8 cellular contexts compared by ENCODE assay signal in the genomic region with DNA sequence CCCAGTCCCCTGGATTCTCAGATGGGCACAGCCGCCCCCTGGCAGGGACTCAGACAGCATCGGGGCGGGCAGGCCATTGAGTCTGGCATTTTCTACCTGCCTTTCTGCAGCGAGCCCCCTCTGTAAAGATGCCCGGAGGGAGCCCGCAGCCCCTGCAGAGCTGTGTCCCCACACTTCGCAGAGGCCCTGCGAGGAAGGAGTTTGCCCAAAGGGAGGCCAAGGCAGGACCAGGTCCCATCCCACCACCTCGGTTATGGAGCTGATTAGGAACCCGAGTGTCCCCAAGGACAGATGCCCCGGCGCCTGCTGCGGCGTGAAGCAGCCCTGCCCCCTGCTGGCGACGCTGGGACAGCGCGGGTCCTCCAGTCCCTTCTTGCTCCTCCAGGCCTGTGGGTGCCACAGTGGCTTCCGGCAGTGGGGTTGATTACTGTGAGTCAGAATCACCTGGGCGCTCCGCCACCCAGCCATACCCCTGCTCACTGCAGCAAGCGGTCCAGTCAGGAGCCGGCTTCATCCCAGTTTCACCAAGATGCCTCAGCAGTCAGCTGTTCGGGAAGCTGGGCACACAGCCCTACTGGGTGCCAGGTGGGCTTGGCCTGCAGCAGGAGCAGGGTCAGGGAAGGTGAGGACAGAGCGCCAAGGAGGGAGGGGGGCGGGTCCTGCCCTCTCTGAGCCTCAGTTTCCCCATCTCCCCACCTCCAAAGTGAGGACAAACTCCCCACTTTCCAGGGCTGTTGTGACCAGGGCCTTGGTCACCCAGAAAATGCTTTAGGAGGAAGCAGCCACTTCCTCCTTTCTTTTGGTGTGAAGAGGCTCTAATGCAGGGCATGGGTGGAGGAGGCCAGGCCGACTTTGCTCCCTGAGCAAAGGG.
A peak's percentile ranks its signal among the peaks of the same experiment; 100 is the strongest.
DNase-seq lines count a peak whose midpoint lies in the region; ATAC-seq and TF ChIP-seq lines count a peak whose summit lies in the region.

No MANE protein-coding gene starts in this region.

- H3K36me3 Mint-ChIP-seq in brain: no peaks in the 10 kb centered on the region

- H3K4me1 Mint-ChIP-seq in brain: peaks cover 52% of the 10 kb centered on the region

- H3K27ac Mint-ChIP-seq in brain: peak overlapping the region in 3 of 5 experiments; percentile 21 to 74 (median 50)

- TF ChIP-seq CTCF in GM10266 (IDR thresholded peaks at IDR 0.05; ENCODE audit: control insufficient read depth, insufficient read depth, low read depth, missing control alignments): peak; percentile 99
- TF ChIP-seq CTCF in VCaP (conservative IDR thresholded peaks at IDR 0.05): peak; percentile 99
- peak; percentile 99 to 100 for TF ChIP-seq CTCF in brain (conservative IDR thresholded peaks at IDR 0.05)

- peaks cover 3% of the 10 kb centered on the region for H3K27me3 Mint-ChIP-seq in brain

- no peak overlapping the region for H3K4me3 Mint-ChIP-seq in brain

- H3K9me3 Mint-ChIP-seq in brain: peaks cover 0 to 6% (median 1%) of the 10 kb centered on the region in 5 experiments

- peak overlapping the region; percentile 19; the same call in 1 of the 2 replicates for H3K27ac ChIP-seq in VCaP

- DNase-seq in GM10266 (ENCODE audit: extremely low spot score) (peak; percentile 92), NCI-H2107 treated with DMSO at 0.1 percent for 48 hours (lab: John Stamatoyannopoulos, UW; ENCODE audit: unreplicated experiment) (peak; percentile 81), iPS-NIHi7 (ENCODE audit: extremely low spot score) (peak; percentile 94), smooth muscle cell of the brain vasculature (ENCODE audit: low read depth, low spot score) (peak; percentile 57)

- ATAC-seq in HG02870 (IDR thresholded peaks at IDR 0.05; ENCODE audit: unreplicated experiment) (peak; percentile 48), GM18519 (IDR thresholded peaks at IDR 0.05; ENCODE audit: low FRiP score, unreplicated experiment) (no peak)
